Comparison of ENCODE assay signal across 8 cellular contexts in the genomic region with DNA sequence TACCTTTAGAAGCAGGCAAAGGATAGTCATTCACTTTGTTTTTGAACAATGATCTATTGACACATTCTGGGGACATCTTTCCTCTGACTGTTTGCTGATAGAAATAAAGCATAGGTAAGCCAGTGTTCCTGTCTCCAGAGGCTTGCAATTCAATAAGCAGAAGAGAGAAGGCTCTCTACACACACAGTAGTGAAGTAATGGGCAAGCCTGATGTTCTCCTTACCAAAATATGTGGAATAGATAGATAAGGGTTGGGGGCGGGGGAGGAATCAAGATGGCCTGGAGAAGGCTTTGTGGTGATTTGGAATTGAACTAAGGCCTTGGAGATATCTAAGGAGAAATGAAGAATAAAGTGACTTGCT. TPM values are rescaled to one million over a fixed set of nuclear protein-coding genes. Genes with fewer than 3 reads are reported as not detected.
DNase-seq lines count a peak whose midpoint lies in the region; ATAC-seq and TF ChIP-seq lines count a peak whose summit lies in the region.

No MANE protein-coding gene starts in this region.

- H3K4me2 ChIP-seq in trophoblast cell (ENCODE audit: low read length), result no peak overlapping the region

- intact Hi-C loops in mucosa of descending colon (cut with DNase I, micrococcal nuclease) (no loop called here), tibial artery (cut with DNase I; ENCODE audit: low total_unique reads) (no loop called here)

- no peak overlapping the region for H2BK12ac ChIP-seq in trophoblast cell (ENCODE audit: low read length)

- H2AFZ ChIP-seq in trophoblast cell (ENCODE audit: insufficient read depth, low read length, poor library complexity), result no peak overlapping the region

- ATAC-seq in CD4-positive, CD25-positive, alpha-beta regulatory T cell (ENCODE audit: low read depth in 2 of 2), result no peak
- ATAC-seq in mucosa of descending colon, result peak; percentile 22

- peak overlapping the region; percentile 76 to 97 (median 84) for H3K4me3 Mint-ChIP-seq in CD4-positive, CD25-positive, alpha-beta regulatory T cell

- H3K4ac ChIP-seq in trophoblast cell (ENCODE audit: low read depth, low read length), result no peak overlapping the region

- peak overlapping the region; percentile 93 to 98 (median 96) for H3K27ac Mint-ChIP-seq in CD4-positive, CD25-positive, alpha-beta regulatory T cell

- no peaks in the 10 kb centered on the region for H3K36me3 ChIP-seq in CD4-positive, CD25-positive, alpha-beta regulatory T cell (ENCODE audit: control insufficient read depth, insufficient read depth, low read length)
- H3K36me3 ChIP-seq in mucosa of descending colon (ENCODE audit: low read depth), result no peaks in the 10 kb centered on the region
- no peaks in the 10 kb centered on the region for H3K36me3 ChIP-seq in tibial artery
- H3K36me3 ChIP-seq in trophoblast cell (ENCODE audit: control insufficient read depth in 1 of 2, insufficient read depth in 2 of 2, low read length in 2 of 2), result peaks cover 8 to 10% of the 10 kb centered on the region in 2 experiments

- H3K23ac ChIP-seq in trophoblast cell (ENCODE audit: low read length), result no peak overlapping the region

- H3K27me3 Mint-ChIP-seq in CD4-positive, CD25-positive, alpha-beta regulatory T cell, result no peaks in the 10 kb centered on the region

- peak overlapping the region; percentile 81 for H3K4me3 ChIP-seq in CD4-positive, CD25-positive, alpha-beta regulatory T cell (ENCODE audit: low read depth, low read length)
- peak overlapping the region; percentile 47 for H3K4me3 ChIP-seq in Jurkat, Clone E6-1 (ENCODE audit: low read length)
- no peak overlapping the region for H3K4me3 ChIP-seq in mucosa of descending colon
- no peak overlapping the region for H3K4me3 ChIP-seq in tibial artery
- H3K4me3 ChIP-seq in trophoblast cell (ENCODE audit: low read depth, low read length), result no peak overlapping the region

- H3K9me3 ChIP-seq in CD4-positive, CD25-positive, alpha-beta regulatory T cell (ENCODE audit: control insufficient read depth in 2 of 2, low read length in 2 of 2), result no peaks in the 10 kb centered on the region
- no peaks in the 10 kb centered on the region for H3K9me3 ChIP-seq in mucosa of descending colon
- H3K9me3 ChIP-seq in tibial artery, result no peaks in the 10 kb centered on the region
- H3K9me3 ChIP-seq in trophoblast cell (ENCODE audit: insufficient read depth, low read depth, low read length), result no peaks in the 10 kb centered on the region

- H3K9me3 Mint-ChIP-seq in CD4-positive, CD25-positive, alpha-beta regulatory T cell, result peaks cover 0 to 6% (median 0%) of the 10 kb centered on the region in 7 donors

- H4K91ac ChIP-seq in trophoblast cell (ENCODE audit: low read depth, low read length), result no peak overlapping the region

- no CpG with 5 or more reads among the region's 1 CpG for WGBS in trophoblast cell (ENCODE audit: extremely low coverage, insufficient coverage, insufficient read length)

- peaks cover 34 to 90% (median 78%) of the 10 kb centered on the region in 4 donors for H3K4me1 Mint-ChIP-seq in CD4-positive, CD25-positive, alpha-beta regulatory T cell

- H3K27me3 ChIP-seq in CD4-positive, CD25-positive, alpha-beta regulatory T cell (ENCODE audit: control insufficient read depth, insufficient read depth, low read length), result no peaks in the 10 kb centered on the region
- no peaks in the 10 kb centered on the region for H3K27me3 ChIP-seq in tibial artery
- no peaks in the 10 kb centered on the region for H3K27me3 ChIP-seq in trophoblast cell (ENCODE audit: insufficient read depth, low read length)

- no peak overlapping the region for H3K14ac ChIP-seq in trophoblast cell (ENCODE audit: low read length)

- no peaks in the 10 kb centered on the region for H3K79me1 ChIP-seq in trophoblast cell (ENCODE audit: low read length)

- TF ChIP-seq CTCF in mucosa of descending colon (IDR thresholded peaks at IDR 0.05), result no peak
- TF ChIP-seq CTCF in tibial artery (IDR thresholded peaks at IDR 0.05), result no peak

- H2BK120ac ChIP-seq in trophoblast cell (ENCODE audit: insufficient read depth, low read length, poor library complexity), result no peak overlapping the region

- H3K27ac ChIP-seq in CD4-positive, CD25-positive, alpha-beta regulatory T cell (ENCODE audit: insufficient read depth, low read length, poor library complexity, severe bottlenecking), result peak overlapping the region; percentile 87
- H3K27ac ChIP-seq in tibial artery, result no peak overlapping the region
- no peak overlapping the region for H3K27ac ChIP-seq in trophoblast cell (ENCODE audit: low read depth, low read length)

- H3K9ac ChIP-seq in trophoblast cell (ENCODE audit: low read length), result no peak overlapping the region

- H4K8ac ChIP-seq in trophoblast cell (ENCODE audit: low read depth, low read length), result no peak overlapping the region

- no peak overlapping the region for H2AK5ac ChIP-seq in trophoblast cell (ENCODE audit: low read length)

- H3K36me3 Mint-ChIP-seq in CD4-positive, CD25-positive, alpha-beta regulatory T cell, result peaks cover 2% of the 10 kb centered on the region

- DNase-seq in CD4-positive, CD25-positive, alpha-beta regulatory T cell, result no peak
- no peak for DNase-seq in Jurkat, Clone E6-1 (ENCODE audit: low read depth, low spot score)
- peak; percentile 57 for DNase-seq in amniotic epithelial cell (ENCODE audit: low read depth)
- DNase-seq in mucosa of descending colon, result peak in 1 of 3 donors; percentile 33
- no peak for DNase-seq in NCI-H2107 treated with DMSO at 0.1 percent for 48 hours (lab: John Stamatoyannopoulos, UW; ENCODE audit: unreplicated experiment)
- no peak for DNase-seq in tibial artery
- no peak for DNase-seq in GF-D8 (lab: John Stamatoyannopoulos, UW)
- no peak for DNase-seq in trophoblast cell

- no peak overlapping the region for H3K18ac ChIP-seq in trophoblast cell (ENCODE audit: low read length)

- H3K79me2 ChIP-seq in trophoblast cell (ENCODE audit: control insufficient read depth, insufficient read depth, low read length, poor library complexity), result no peaks in the 10 kb centered on the region

- H2BK5ac ChIP-seq in trophoblast cell (ENCODE audit: low read depth, low read length, poor library complexity), result no peak overlapping the region

- H4K12ac ChIP-seq in trophoblast cell (ENCODE audit: low read depth, low read length), result no peak overlapping the region

- H3K4me1 ChIP-seq in CD4-positive, CD25-positive, alpha-beta regulatory T cell (ENCODE audit: control insufficient read depth, insufficient read depth, low read length, poor library complexity, severe bottlenecking), result peaks cover 59% of the 10 kb centered on the region
- H3K4me1 ChIP-seq in mucosa of descending colon (ENCODE audit: low read depth), result peaks cover 41% of the 10 kb centered on the region
- peaks cover 0 to 4% (median 0%) of the 10 kb centered on the region in 4 donors for H3K4me1 ChIP-seq in tibial artery
- no peaks in the 10 kb centered on the region for H3K4me1 ChIP-seq in trophoblast cell (ENCODE audit: control insufficient read depth in 1 of 2, insufficient read depth in 2 of 2, low read length in 2 of 2)

RNA-seq across cellular contexts. Expression of gene PAQR8, which starts 27.3 kb away (rescaled TPM):
- 5.4 TPM for total RNA-seq in CD4-positive, CD25-positive, alpha-beta regulatory T cell
- 10 to 100 TPM in 3 of 4 donors, 1 to 10 TPM in 1; 8.6 to 18.5 (median 15.5) TPM for polyA plus RNA-seq in CD4-positive, CD25-positive, alpha-beta regulatory T cell
- 8.7 TPM for polyA plus RNA-seq in Jurkat, Clone E6-1 (2012; ENCODE audit: insufficient read depth, insufficient read length)
- 100 to 1,000 TPM in 1 of 3 donors, 10 to 100 TPM in 2; 70.6 to 184 (median 81.4) TPM for total RNA-seq in mucosa of descending colon
- 141 and 153 TPM in 2 replicates for polyA plus RNA-seq in trophoblast cell (2013)

RNA-seq across cellular contexts. Expression of gene EFHC1, which starts 30.9 kb away (rescaled TPM):
- 4.4 TPM for total RNA-seq in CD4-positive, CD25-positive, alpha-beta regulatory T cell
- polyA plus RNA-seq in CD4-positive, CD25-positive, alpha-beta regulatory T cell, result 1 to 10 TPM in 2 of 4 donors, under 1 TPM in 1, not detected in 1; 0.32 to 2.1 (median 2.1) TPM
- polyA plus RNA-seq in Jurkat, Clone E6-1 (2012; ENCODE audit: insufficient read depth, insufficient read length), result 16.0 TPM
- 10 to 100 TPM; 10.8 to 22.2 (median 20.5) TPM for total RNA-seq in mucosa of descending colon
- polyA plus RNA-seq in trophoblast cell (2013), result 6.3 and 7.2 TPM in 2 replicates

Comparison
In these comparisons a context has a peak if more than half of its experiments do, and no peak if none do; other contexts are left out.
1. H3K4me3 ChIP-seq: peak in CD4-positive, CD25-positive, alpha-beta regulatory T cell (single experiment) and Jurkat, Clone E6-1 (single experiment); none in mucosa of descending colon (single experiment), tibial artery (0 of 2) and trophoblast cell (single experiment).
2. RNA of gene PAQR8, which starts 27.3 kb away (total RNA-seq): 70.6 to 184 TPM in mucosa of descending colon; 5.4 TPM in CD4-positive, CD25-positive, alpha-beta regulatory T cell (single experiment); every median in the first group is over 10 times any median in the second.